ENCODE assay signal across 8 cellular contexts in genomic region chr4:24488399-24489164, GRCh38.
DNase-seq lines count a peak whose midpoint lies in the region; ATAC-seq and TF ChIP-seq lines count a peak whose summit lies in the region.

No MANE protein-coding gene starts in this region.

- 35 to 40% methylated on average over 15 of the region's 15 CpGs for WGBS in lower leg skin, 2 donors

- peaks cover 18% of the 10 kb centered on the region for H3K4me1 Mint-ChIP-seq in WTC11

- no peak overlapping the region for H3K4me3 ChIP-seq in HFF-Myc (replicated peaks; ENCODE audit: low read depth, low read length)
- H3K4me3 ChIP-seq in lower leg skin (ENCODE audit: low read depth, poor library complexity, severe bottlenecking) = no peak overlapping the region

- no peak for TF ChIP-seq POLR2A in lower leg skin (IDR thresholded peaks at IDR 0.05)

- H3K4me3 Mint-ChIP-seq in WTC11 = no peak overlapping the region

- POLR2A ChIA-PET in WTC11 (lab: Charles Lee) = interaction anchor here (0.5 to 1.6 kb wide), 2 partner anchors 22 to 736 kb away, joined by 3 read pairs; no protein-coding TSS in a partner anchor

- peaks cover 12% of the 10 kb centered on the region for H3K9me3 Mint-ChIP-seq in WTC11

- TF ChIP-seq CTCF in HFF-Myc (IDR thresholded peaks at IDR 0.05; ENCODE audit: low read depth, low read length, missing control alignments) (peak; percentile 93), WTC11 (IDR thresholded peaks at IDR 0.05) (peak; percentile 88), lower leg skin (IDR thresholded peaks at IDR 0.05) (peak in 1 of 3 donors; percentile 74)

- CTCF ChIA-PET in WTC11 (lab: Charles Lee) = interaction anchor here (0.6 to 3.7 kb wide), 26 partner anchors 8 to 1059 kb away, joined by 3 to 34 read pairs (median 4); partner anchors contain the start of gene DHX15

- no peaks in the 10 kb centered on the region for H3K27me3 Mint-ChIP-seq in WTC11 (ENCODE audit: low read depth)

- H3K27ac Mint-ChIP-seq in WTC11 = no peak overlapping the region

- peaks cover 9% of the 10 kb centered on the region for H3K36me3 Mint-ChIP-seq in WTC11

- DNase-seq in NCI-H2171 treated with DMSO at 0.1 percent for 48 hours (lab: John Stamatoyannopoulos, UW) = peak; percentile 18
- no peak for DNase-seq in NCI-H2171 (lab: John Stamatoyannopoulos, UW)
- DNase-seq in HFF-Myc (ENCODE audit: extremely low read depth, low read depth) = no peak
- DNase-seq in NCI-H146 (lab: John Stamatoyannopoulos, UW) = peak; percentile 27
- DNase-seq in WTC11 (ENCODE audit: low spot score) = peak; percentile 94
- DNase-seq in cerebellum (ENCODE audit: low spot score) = peak; percentile 32
- peak; percentile 68 to 95 for DNase-seq in lower leg skin (ENCODE audit: low spot score in 2 of 2)
- DNase-seq in stimulated activated CD8-positive, alpha-beta memory T cell treated with anti-CD3 and anti-CD28 coated beads, Interleukin-2, amount 100 ng/mL, for 1 hour (ENCODE audit: low read depth in 2 of 2) = peak; percentile 20 to 26

- intact Hi-C loops in lower leg skin (cut with DNase I; ENCODE audit: low total_unique reads) = no loop called here

- peak; percentile 97 for ATAC-seq in WTC11

TF ChIP-seq in WTC11, 78 proteins besides CTCF, POLR2A, EP300 and RAD21:
- TF ChIP-seq ZNF416 (CRISPR knock-in tag; IDR thresholded peaks at IDR 0.05) = 0 out of 2 replicates have a peak, but pooled peaks have one; percentile 2
- TF ChIP-seq NR2C2 (CRISPR knock-in tag; IDR thresholded peaks at IDR 0.05) = no peak
- TF ChIP-seq GTF2I (CRISPR knock-in tag; conservative IDR thresholded peaks at IDR 0.05) = 0 out of 2 replicates have a peak, but pooled peaks have one; percentile 11
TF ChIP-seq in WTC11: peak in this region for 2.

Comparison
In these comparisons a context has a peak if more than half of its experiments do, and no peak if none do; other contexts are left out.
1. DNase-seq: peak in NCI-H2171 treated with DMSO at 0.1 percent for 48 hours (single experiment), NCI-H146 (single experiment), WTC11 (single experiment), cerebellum (single experiment), lower leg skin (2 of 2) and stimulated activated CD8-positive, alpha-beta memory T cell treated with anti-CD3 and anti-CD28 coated beads, Interleukin-2, amount 100 ng/mL, for 1 hour (2 of 2); none in NCI-H2171 (single experiment) and HFF-Myc (single experiment).